In genomic region chr19:49848938-49849337, GRCh38 we compare ENCODE assay signal across 14 cellular contexts. TPM values are rescaled to one million over a fixed set of nuclear protein-coding genes. Genes with fewer than 3 reads are reported as not detected.
A peak's percentile ranks its signal among the peaks of the same experiment; 100 is the strongest.
DNase-seq lines count a peak whose midpoint lies in the region; ATAC-seq and TF ChIP-seq lines count a peak whose summit lies in the region.
"Had no signal": no experiment of that assay in that cellular context is flagged by ENCODE, and none has a peak within 500 bp of the region (broad histone marks: within the 10 kb centered on the region; RNA-seq: fewer than 3 reads in every experiment).

No MANE protein-coding gene starts in this region.

- no peak overlapping the region for H4K91ac ChIP-seq in IMR-90 (ENCODE audit: insufficient read depth, low read depth, low read length)

- H3K4me2 ChIP-seq in IMR-90 (ENCODE audit: low read depth, low read length), result no peak overlapping the region

- H3K9me1 ChIP-seq in IMR-90 (ENCODE audit: insufficient read depth, low read length), result peaks cover 20% of the 10 kb centered on the region

- H3K9me3 ChIP-seq in CD8-positive, alpha-beta T cell (ENCODE audit: low read length), result no peaks in the 10 kb centered on the region
- H3K9me3 ChIP-seq in IMR-90 (ENCODE audit: control insufficient read depth, insufficient read depth, low read length), result no peaks in the 10 kb centered on the region
- H3K9me3 ChIP-seq: body of pancreas, left lung had no signal

- no peak overlapping the region for H3K23ac ChIP-seq in IMR-90 (ENCODE audit: low read depth, low read length)

- H3K14ac ChIP-seq in IMR-90 (replicated peaks; ENCODE audit: low read depth, low read length), result no peak overlapping the region

- peaks cover 34% of the 10 kb centered on the region for H3K4me1 Mint-ChIP-seq in CD8-positive, alpha-beta T cell (ENCODE audit: low read depth)
- peaks cover 41% of the 10 kb centered on the region for H3K4me1 Mint-ChIP-seq in activated CD4-positive, alpha-beta memory T cell treated with anti-CD3 and anti-CD28 coated beads for 36 hours (ENCODE audit: low read depth)
- peaks cover 22% of the 10 kb centered on the region for H3K4me1 Mint-ChIP-seq in nephron

- no peak for TF ChIP-seq RAD21 in IMR-90 (IDR thresholded peaks at IDR 0.05; ENCODE audit: low read length)

- H2AK5ac ChIP-seq in IMR-90 (ENCODE audit: low read depth, low read length), result peak overlapping the region; percentile 23; the same call in 1 of the 2 replicates

- no peak overlapping the region for H3K27ac ChIP-seq in CD8-positive, alpha-beta T cell (ENCODE audit: low read depth, low read length)
- no peak overlapping the region for H3K27ac ChIP-seq in IMR-90 (ENCODE audit: insufficient read depth, low read length)
- H3K27ac ChIP-seq: body of pancreas, parathyroid adenoma had no signal

- H3K27ac Mint-ChIP-seq in CD8-positive, alpha-beta T cell, result peak overlapping the region; percentile 30
- H3K27ac Mint-ChIP-seq in activated CD4-positive, alpha-beta memory T cell treated with anti-CD3 and anti-CD28 coated beads for 36 hours, result peak overlapping the region; percentile 21
- peak overlapping the region in 2 of 3 experiments; percentile 19 to 74 for H3K27ac Mint-ChIP-seq in nephron
- H3K27ac Mint-ChIP-seq: endodermal cell had no signal

- H3K4me1 ChIP-seq in CD8-positive, alpha-beta T cell (ENCODE audit: insufficient read depth, low read length), result peaks cover 30% of the 10 kb centered on the region
- peaks cover 16% of the 10 kb centered on the region for H3K4me1 ChIP-seq in IMR-90 (ENCODE audit: control insufficient read depth, insufficient read depth, low read length)

- no peaks in the 10 kb centered on the region for H3K27me3 ChIP-seq in CD8-positive, alpha-beta T cell (ENCODE audit: insufficient read depth, low read length)
- no peaks in the 10 kb centered on the region for H3K27me3 ChIP-seq in IMR-90 (ENCODE audit: control insufficient read depth, insufficient read depth, low read length)
- H3K27me3 ChIP-seq: body of pancreas had no signal

- H3K36me3 ChIP-seq in CD8-positive, alpha-beta T cell (ENCODE audit: insufficient read depth, low read length), result no peaks in the 10 kb centered on the region
- 0 out of 2 replicates have a peak, but pooled peaks cover 3% of the 10 kb centered on the region for H3K36me3 ChIP-seq in IMR-90 (ENCODE audit: control insufficient read depth, insufficient read depth, low read length)
- H3K36me3 ChIP-seq: left lung had no signal

- intact Hi-C loops in CD8-positive, alpha-beta T cell (cut with DNase I, micrococcal nuclease), result no loop called here
- intact Hi-C loops in IMR-90 (cut with micrococcal nuclease), result loop anchor here (2.0 kb wide), 1 partner anchor 30 kb away; the partner anchor contains the start of gene MED25
- intact Hi-C loops in activated CD4-positive, alpha-beta memory T cell treated with anti-CD3 and anti-CD28 coated beads for 36 hours (cut with micrococcal nuclease), result no loop called here

- no CpG with 5 or more reads among the region's 3 CpGs for WGBS in IMR-90 (ENCODE audit: extremely low coverage in 2 of 2, insufficient read length in 1 of 2), 2 experiments

- no peak for TF ChIP-seq POLR2A in IMR-90 (IDR thresholded peaks at IDR 0.05; ENCODE audit: low read depth, low read length)

- no peak overlapping the region for H3K4me3 ChIP-seq in CD8-positive, alpha-beta T cell (ENCODE audit: low read depth, low read length)
- no peak overlapping the region for H3K4me3 ChIP-seq in IMR-90 (ENCODE audit: insufficient read depth, low read depth, low read length)
- H3K4me3 ChIP-seq: body of pancreas, left lung had no signal

- H3K36me3 Mint-ChIP-seq in CD8-positive, alpha-beta T cell, result peaks cover 7% of the 10 kb centered on the region
- H3K36me3 Mint-ChIP-seq in activated CD4-positive, alpha-beta memory T cell treated with anti-CD3 and anti-CD28 coated beads for 36 hours, result peaks cover 3% of the 10 kb centered on the region
- H3K36me3 Mint-ChIP-seq in nephron (ENCODE audit: low read depth), result peaks cover 35% of the 10 kb centered on the region

- H3K9ac ChIP-seq in IMR-90 (ENCODE audit: low read depth, low read length), result no peak overlapping the region
- H3K9ac ChIP-seq: parathyroid adenoma had no signal

- no peak overlapping the region for H4K5ac ChIP-seq in IMR-90 (ENCODE audit: low read depth, low read length)

- H2AK9ac ChIP-seq in IMR-90 (replicated peaks; ENCODE audit: low read depth, low read length, poor library complexity), result no peak overlapping the region

- no peak for ATAC-seq in CD8-positive, alpha-beta T cell
- ATAC-seq in IMR-90 (ENCODE audit: low read depth), result no peak
- ATAC-seq: body of pancreas had no signal

- H3K27me3 Mint-ChIP-seq in CD8-positive, alpha-beta T cell (ENCODE audit: low read depth), result no peaks in the 10 kb centered on the region
- no peaks in the 10 kb centered on the region for H3K27me3 Mint-ChIP-seq in activated CD4-positive, alpha-beta memory T cell treated with anti-CD3 and anti-CD28 coated beads for 36 hours
- no peaks in the 10 kb centered on the region for H3K27me3 Mint-ChIP-seq in nephron (ENCODE audit: low read depth)

- POLR2A ChIA-PET in CD8-positive, alpha-beta T cell (lab: Charles Lee), result interaction anchor here (3.5 kb wide), 1 partner anchor 20 kb away, joined by 48 read pairs; the partner anchor contains the start of gene PNKP
- POLR2A ChIA-PET in IMR-90 (lab: Charles Lee; ENCODE audit: unreplicated experiment), result no interaction called here
- POLR2A ChIA-PET in activated CD4-positive, alpha-beta memory T cell treated with anti-CD3 and anti-CD28 coated beads for 36 hours (lab: Charles Lee), result no interaction called here

- 0 out of 2 replicates have a peak overlapping the region, but pooled peaks have one; percentile 0 for H2BK120ac ChIP-seq in IMR-90 (ENCODE audit: low read depth, low read length)

- peaks cover 32% of the 10 kb centered on the region for H4K20me1 ChIP-seq in IMR-90 (ENCODE audit: insufficient read depth, low read length)

- no peak for DNase-seq in CD8-positive, alpha-beta T cell
- DNase-seq in IMR-90 (no peak), SIG-M5 treated with dmso at 0.1 percent for 504 hours (lab: John Stamatoyannopoulos, UW; ENCODE audit: unreplicated experiment) (no peak), ureter (ENCODE audit: low spot score) (no peak)
- DNase-seq in activated CD4-positive, alpha-beta memory T cell treated with anti-CD3 and anti-CD28 coated beads for 36 hours, result no peak
- no peak for DNase-seq in stimulated activated CD4-positive, alpha-beta T cell treated with anti-CD3 and anti-CD28 coated beads, Interleukin-4, amount 100 ng/mL, for 4 hours
- DNase-seq: body of pancreas; endodermal cell; head of caudate nucleus; NCI-H1694 treated with DMSO at 0.1 percent for 48 hours; stimulated activated CD4-positive, alpha-beta T cell treated with anti-CD3 and anti-CD28 coated beads, Interleukin-2, amount 100 ng/mL, for 24 hours had no signal

- H3K56ac ChIP-seq in IMR-90 (ENCODE audit: extremely low read depth, insufficient read depth, low read length), result no peak overlapping the region; the same call in 1 of the 2 replicates

- H3K4me3 Mint-ChIP-seq in CD8-positive, alpha-beta T cell, result peak overlapping the region; percentile 51
- peak overlapping the region; percentile 40 for H3K4me3 Mint-ChIP-seq in activated CD4-positive, alpha-beta memory T cell treated with anti-CD3 and anti-CD28 coated beads for 36 hours
- H3K4me3 Mint-ChIP-seq in nephron, result peak overlapping the region; percentile 68 to 83 (median 75)

- peaks cover 2% of the 10 kb centered on the region for H3K9me3 Mint-ChIP-seq in CD8-positive, alpha-beta T cell
- peaks cover 13% of the 10 kb centered on the region for H3K9me3 Mint-ChIP-seq in activated CD4-positive, alpha-beta memory T cell treated with anti-CD3 and anti-CD28 coated beads for 36 hours
- peaks cover 15% of the 10 kb centered on the region for H3K9me3 Mint-ChIP-seq in nephron

- H2BK20ac ChIP-seq in IMR-90 (ENCODE audit: low read depth, low read length), result no peak overlapping the region

- TF ChIP-seq CTCF in CD8-positive, alpha-beta T cell (IDR thresholded peaks at IDR 0.05), result no peak
- TF ChIP-seq CTCF in IMR-90 (conservative IDR thresholded peaks at IDR 0.05; ENCODE audit: low read depth, low read length) (no peak), nephron (IDR thresholded peaks at IDR 0.05; ENCODE audit: unreplicated experiment in 3 of 3) (no peak)

- in situ Hi-C loops in IMR-90 (cut with MboI; ENCODE audit: low sequenced_read_pairs), result no loop called here

- H4K8ac ChIP-seq in IMR-90 (ENCODE audit: low read depth in 2 of 2, low read length in 2 of 2), result no peak overlapping the region

- no TSS peak for BruUV-seq in IMR-90 (replicated peaks; lab: Mats Ljungman, UMichigan)

- no peak overlapping the region for H2BK15ac ChIP-seq in IMR-90 (ENCODE audit: low read depth, low read length)

- H2AFZ ChIP-seq in IMR-90 (replicated peaks; ENCODE audit: low read length, poor library complexity), result no peak overlapping the region
- H2AFZ ChIP-seq: parathyroid adenoma had no signal

- CTCF ChIA-PET in CD8-positive, alpha-beta T cell (lab: Charles Lee), result no interaction called here
- CTCF ChIA-PET in IMR-90 (lab: Yijun Ruan, JAX), result interaction anchor here (0.6 to 0.9 kb wide), 2 partner anchors 10 to 375 kb away, joined by 3 read pairs; no protein-coding TSS in a partner anchor
- CTCF ChIA-PET in activated CD4-positive, alpha-beta memory T cell treated with anti-CD3 and anti-CD28 coated beads for 36 hours (lab: Charles Lee), result interaction anchor here (1.6 kb wide), 1 partner anchor 131 kb away, joined by 8 read pairs; no protein-coding TSS in a partner anchor

- peak overlapping the region; percentile 57 for H2BK5ac ChIP-seq in IMR-90 (ENCODE audit: low read depth, low read length, poor library complexity, severe bottlenecking)

- dilution Hi-C loops in IMR-90 (cut with HindIII; ENCODE audit: low sequenced_read_pairs, unreplicated experiment), result no loop called here

- peaks cover 27 to 70% of the 10 kb centered on the region in 2 experiments for H3K79me1 ChIP-seq in IMR-90 (ENCODE audit: low read depth in 1 of 2, low read length in 2 of 2)

- H3K18ac ChIP-seq in IMR-90 (ENCODE audit: low read depth, low read length), result no peak overlapping the region

- no peak overlapping the region for H3K4ac ChIP-seq in IMR-90 (ENCODE audit: low read depth, low read length)

RNA-seq across cellular contexts. Expression of gene PTOV1, which starts 2.0 kb away (rescaled TPM):
- 100 to 1,000 TPM; 112 to 116 TPM for total RNA-seq in CD8-positive, alpha-beta T cell
- total RNA-seq in IMR-90 (2012; rRNA removed) (34.4 and 36.1 TPM in 2 replicates), ureter (105 TPM)
- 106 and 107 TPM in 2 replicates for polyA plus RNA-seq in IMR-90 (2012; rRNA removed)
- 63.8 and 170 TPM in 2 replicates for polyA plus RNA-seq in IMR-90 (2012; cell fraction: cytosol; rRNA removed)
- polyA plus RNA-seq in IMR-90 (2012; cell fraction: nucleus; rRNA removed; ENCODE audit: low replicate concordance), result 249 and 529 TPM in 2 replicates
- total RNA-seq in activated CD4-positive, alpha-beta memory T cell treated with anti-CD3 and anti-CD28 coated beads for 36 hours, result 100 to 1,000 TPM; 105 to 108 TPM

RNA-seq across cellular contexts. Expression of gene PNKP, which starts 18.4 kb away (rescaled TPM):
- 100 to 1,000 TPM in 1 of 2 experiments, 10 to 100 TPM in 1; 98.9 to 114 TPM for total RNA-seq in CD8-positive, alpha-beta T cell
- total RNA-seq in IMR-90 (2012; rRNA removed) (10.6 and 14.2 TPM in 2 replicates), ureter (122 TPM)
- polyA plus RNA-seq in IMR-90 (2012; rRNA removed), result 25.0 and 33.0 TPM in 2 replicates
- polyA plus RNA-seq in IMR-90 (2012; cell fraction: cytosol; rRNA removed), result 16.7 and 18.1 TPM in 2 replicates
- polyA plus RNA-seq in IMR-90 (2012; cell fraction: nucleus; rRNA removed; ENCODE audit: low replicate concordance), result 171 and 356 TPM in 2 replicates
- total RNA-seq in activated CD4-positive, alpha-beta memory T cell treated with anti-CD3 and anti-CD28 coated beads for 36 hours, result 10 to 100 TPM; 88.7 to 98.6 TPM

RNA-seq across cellular contexts. Expression of gene AKT1S1, which starts 28.2 kb away (rescaled TPM):
- total RNA-seq in CD8-positive, alpha-beta T cell, result 10 to 100 TPM; 12.6 to 14.1 TPM
- total RNA-seq in IMR-90 (2012; rRNA removed), result 3.6 and 5.0 TPM in 2 replicates
- 54.4 and 68.7 TPM in 2 replicates for polyA plus RNA-seq in IMR-90 (2012; rRNA removed)
- polyA plus RNA-seq in IMR-90 (2012; cell fraction: cytosol; rRNA removed), result 58.5 and 76.0 TPM in 2 replicates
- polyA plus RNA-seq in IMR-90 (2012; cell fraction: nucleus; rRNA removed; ENCODE audit: low replicate concordance), result 78.4 and 102 TPM in 2 replicates
- 10 to 100 TPM; 19.6 TPM for total RNA-seq in activated CD4-positive, alpha-beta memory T cell treated with anti-CD3 and anti-CD28 coated beads for 36 hours
- total RNA-seq in ureter, result 32.8 TPM

RNA-seq across cellular contexts. Expression of gene TBC1D17, which starts 28.6 kb away (rescaled TPM):
- 10 to 100 TPM; 31.1 to 31.2 TPM for total RNA-seq in CD8-positive, alpha-beta T cell
- total RNA-seq in IMR-90 (2012; rRNA removed) (1.1 and 1.4 TPM in 2 replicates), ureter (30.4 TPM)
- 26.8 and 27.8 TPM in 2 replicates for polyA plus RNA-seq in IMR-90 (2012; rRNA removed)
- 18.6 and 33.5 TPM in 2 replicates for polyA plus RNA-seq in IMR-90 (2012; cell fraction: cytosol; rRNA removed)
- polyA plus RNA-seq in IMR-90 (2012; cell fraction: nucleus; rRNA removed; ENCODE audit: low replicate concordance), result 40.7 and 82.6 TPM in 2 replicates
- total RNA-seq in activated CD4-positive, alpha-beta memory T cell treated with anti-CD3 and anti-CD28 coated beads for 36 hours, result 10 to 100 TPM; 32.5 to 34.7 TPM

RNA-seq across cellular contexts. Expression of gene MED25, which starts 30.8 kb away (rescaled TPM):
- 10 to 100 TPM; 41.9 to 42.1 TPM for total RNA-seq in CD8-positive, alpha-beta T cell
- total RNA-seq in IMR-90 (2012; rRNA removed) (4.7 and 5.3 TPM in 2 replicates), ureter (42.2 TPM)
- 37.0 and 38.5 TPM in 2 replicates for polyA plus RNA-seq in IMR-90 (2012; rRNA removed)
- polyA plus RNA-seq in IMR-90 (2012; cell fraction: cytosol; rRNA removed), result 20.7 and 33.0 TPM in 2 replicates
- polyA plus RNA-seq in IMR-90 (2012; cell fraction: nucleus; rRNA removed; ENCODE audit: low replicate concordance), result 77.0 and 95.3 TPM in 2 replicates
- 10 to 100 TPM; 45.6 to 50.2 TPM for total RNA-seq in activated CD4-positive, alpha-beta memory T cell treated with anti-CD3 and anti-CD28 coated beads for 36 hours
